In the genomic region with DNA sequence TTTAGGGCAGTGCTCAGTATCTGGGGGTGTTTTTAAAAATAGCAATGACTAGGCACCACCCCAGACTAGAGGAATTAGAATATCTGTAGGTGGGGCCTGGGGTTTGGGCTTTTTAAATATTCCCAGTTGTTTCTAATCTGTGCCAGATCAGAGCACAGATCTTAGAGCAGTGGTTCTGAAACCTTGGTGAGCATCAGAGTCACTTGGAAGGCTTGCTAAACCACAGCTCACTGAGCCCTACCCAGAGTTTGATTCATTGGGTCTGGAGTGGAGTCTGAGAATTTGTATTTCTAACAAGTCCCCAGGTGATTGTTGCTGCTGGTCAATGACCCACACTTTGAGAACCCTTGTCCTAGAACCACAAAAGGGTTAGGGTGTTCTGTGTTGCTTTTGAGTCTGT, we compare ENCODE assay signal across 15 cellular contexts.
"Had no signal": no experiment of that assay in that cellular context is flagged by ENCODE, and none has a peak within 500 bp of the region (broad histone marks: within the 10 kb centered on the region; RNA-seq: fewer than 3 reads in every experiment).

No MANE protein-coding gene starts in this region.

- H3K4me1 Mint-ChIP-seq: immature natural killer cell had no signal

- H3K36me3 Mint-ChIP-seq: natural killer cell had no signal

- DNase-seq: activated CD4-positive, CD25-positive, alpha-beta regulatory T cell; activated naive CD4-positive, alpha-beta T cell treated with anti-CD3 and anti-CD28 coated beads, Interleukin-2, amount 50 U/mL, for 16 hours; cortex of kidney; effector CD4-positive, alpha-beta T cell; esophagus squamous epithelium; foreskin melanocyte; heart left ventricle; immature natural killer cell; left cardiac atrium; natural killer cell; posterior cingulate gyrus had no signal

- H3K4me3 ChIP-seq: esophagus squamous epithelium, heart left ventricle, lung had no signal

- ATAC-seq: natural killer cell had no signal

- FAIRE-seq: small intestine had no signal

- H3K27me3 ChIP-seq: esophagus squamous epithelium, heart left ventricle had no signal

- H3K9me3 Mint-ChIP-seq: activated T-helper 2 cell treated with anti-CD3 and anti-CD28 coated beads, Interferon-gamma antibody, Interleukin-2, Interleukin-4, amounts not matched to agents 10 μg/mL and 5 μg/mL and 100 μg/mL, durations not matched to agents 14 hours and 24 hours and 36 hours; immature natural killer cell; natural killer cell; T-helper 2 cell treated with Interferon-gamma antibody and Interleukin-4, amounts not matched to agents 5 μg/mL and 100 μg/mL, for 36 hours had no signal

- H3K4me3 Mint-ChIP-seq: immature natural killer cell; natural killer cell; T-helper 2 cell treated with Interferon-gamma antibody and Interleukin-4, amounts not matched to agents 5 μg/mL and 100 μg/mL, for 36 hours had no signal

- H3K27ac ChIP-seq: esophagus squamous epithelium had no signal

- H3K27ac Mint-ChIP-seq: activated T-helper 2 cell treated with anti-CD3 and anti-CD28 coated beads, Interferon-gamma antibody, Interleukin-2, Interleukin-4, amounts not matched to agents 10 μg/mL and 5 μg/mL and 100 μg/mL, durations not matched to agents 14 hours and 24 hours and 36 hours; natural killer cell; T-helper 2 cell treated with Interferon-gamma antibody and Interleukin-4, amounts not matched to agents 5 μg/mL and 100 μg/mL, for 36 hours had no signal

- H3K9me3 ChIP-seq: esophagus squamous epithelium, heart left ventricle had no signal
